Comparison of ENCODE assay signal across 27 cellular contexts in the genomic region with DNA sequence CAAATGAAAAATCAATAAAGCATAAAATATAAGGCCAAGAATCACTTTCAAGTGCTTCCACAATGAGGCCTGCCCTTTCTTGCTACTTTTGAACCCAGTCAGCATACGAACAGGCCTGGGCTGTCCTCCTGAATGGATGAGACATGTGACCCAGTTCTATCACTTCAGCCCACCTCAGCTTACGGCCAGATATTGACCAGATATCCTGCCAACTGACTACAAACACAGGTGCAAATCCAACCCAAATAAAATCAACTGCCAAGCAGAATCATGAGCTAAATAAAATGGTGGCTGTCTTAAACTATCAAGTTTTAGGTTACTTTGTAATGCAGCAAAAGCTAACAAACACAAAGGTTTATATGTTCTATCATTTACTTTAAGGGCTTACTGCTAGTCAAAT. TPM values are rescaled to one million over a fixed set of nuclear protein-coding genes. Genes with fewer than 3 reads are reported as not detected.
DNase-seq lines count a peak whose midpoint lies in the region; ATAC-seq and TF ChIP-seq lines count a peak whose summit lies in the region.
"Had no signal": no experiment of that assay in that cellular context is flagged by ENCODE, and none has a peak within 500 bp of the region (broad histone marks: within the 10 kb centered on the region; RNA-seq: fewer than 3 reads in every experiment).

No MANE protein-coding gene starts in this region.

- DNase-seq in activated T-cell treated with anti-CD3 and anti-CD28 coated beads, Interleukin-2, amount 50 U/mL, for 72 hours = no peak
- DNase-seq in activated T-cell treated with anti-CD3 and anti-CD28 coated beads, Interleukin-2, amount 50 U/mL, for 48 hours = no peak
- no peak for DNase-seq in CD8-positive, alpha-beta memory T cell
- DNase-seq in osteocyte (ENCODE audit: extremely low spot score, unreplicated experiment) = no peak
- no peak for DNase-seq in endothelial cell (ENCODE audit: low spot score)
- DNase-seq in NCI-H524 treated with DMSO at 0.1 percent for 48 hours (lab: John Stamatoyannopoulos, UW) = no peak
- DNase-seq in hepatocyte (ENCODE audit: low spot score) = no peak
- DNase-seq: activated CD4-positive, alpha-beta T cell treated with anti-CD3 and anti-CD28 coated beads, Interleukin-2, amount 10 ng/mL, durations not matched to agents 7 days and 5 days; activated gamma-delta T cell treated with Interleukin-2 at 50 U/mL for 16 hours; BE2C; COR-L47; cortex of kidney; foreskin keratinocyte; left colon; mesenchymal stem cell; NCI-H1105; NCI-H2029; NCI-H526 treated with DMSO at 0.1 percent for 48 hours; SHP77 had no signal

- no peak for ATAC-seq in activated T-cell treated with anti-CD3 and anti-CD28 coated beads, Interleukin-2, amount 50 U/mL, for 72 hours (replicated peaks in 1 of 2)
- ATAC-seq: foreskin keratinocyte, HCT116, K562, left colon, Panc1 had no signal

- no peak for TF ChIP-seq CTCF in brain (conservative IDR thresholded peaks at IDR 0.05)
- TF ChIP-seq CTCF in osteocyte (IDR thresholded peaks at IDR 0.05) = no peak
- no peak for TF ChIP-seq CTCF in endothelial cell (IDR thresholded peaks at IDR 0.05; ENCODE audit: unreplicated experiment)
- TF ChIP-seq CTCF in hepatocyte (IDR thresholded peaks at IDR 0.05; ENCODE audit: poor library complexity) = no peak

- no peaks in the 10 kb centered on the region for H3K4me1 Mint-ChIP-seq in activated T-cell treated with anti-CD3 and anti-CD28 coated beads, Interleukin-2, amount 50 U/mL, for 72 hours (ENCODE audit: low read depth)
- H3K4me1 Mint-ChIP-seq in CD8-positive, alpha-beta memory T cell = peaks cover 21 to 37% (median 34%) of the 10 kb centered on the region in 3 donors
- H3K4me1 Mint-ChIP-seq in brain = peaks cover 7% of the 10 kb centered on the region
- H3K4me1 Mint-ChIP-seq in osteocyte (ENCODE audit: unreplicated experiment) = peaks cover 7% of the 10 kb centered on the region
- no peaks in the 10 kb centered on the region for H3K4me1 Mint-ChIP-seq in endothelial cell (ENCODE audit: unreplicated experiment)

- peaks cover 2 to 14% of the 10 kb centered on the region in 2 donors for H3K36me3 Mint-ChIP-seq in activated T-cell treated with anti-CD3 and anti-CD28 coated beads, Interleukin-2, amount 50 U/mL, for 72 hours (ENCODE audit: insufficient read depth in 2 of 2)
- H3K36me3 Mint-ChIP-seq in CD8-positive, alpha-beta memory T cell = peaks cover 7 to 58% (median 18%) of the 10 kb centered on the region in 3 donors
- H3K36me3 Mint-ChIP-seq in brain = peaks cover 69% of the 10 kb centered on the region
- H3K36me3 Mint-ChIP-seq in osteocyte (ENCODE audit: unreplicated experiment) = peaks cover 26% of the 10 kb centered on the region
- no peaks in the 10 kb centered on the region for H3K36me3 Mint-ChIP-seq in endothelial cell (ENCODE audit: low read depth, unreplicated experiment)

- H3K4me1 ChIP-seq in CD8-positive, alpha-beta memory T cell (ENCODE audit: insufficient read depth, low read length) = no peaks in the 10 kb centered on the region
- no peaks in the 10 kb centered on the region for H3K4me1 ChIP-seq in hepatocyte (ENCODE audit: insufficient read depth)
- H3K4me1 ChIP-seq: BE2C had no signal

- POLR2A ChIA-PET in CD8-positive, alpha-beta memory T cell (lab: Charles Lee) = no interaction called here

- no peaks in the 10 kb centered on the region for H3K9me3 Mint-ChIP-seq in activated T-cell treated with anti-CD3 and anti-CD28 coated beads, Interleukin-2, amount 50 U/mL, for 72 hours
- H3K9me3 Mint-ChIP-seq in CD8-positive, alpha-beta memory T cell = no peaks in the 10 kb centered on the region
- H3K9me3 Mint-ChIP-seq in brain (no peaks in the 10 kb centered on the region), osteocyte (ENCODE audit: unreplicated experiment) (no peaks in the 10 kb centered on the region), endothelial cell (ENCODE audit: unreplicated experiment) (no peaks in the 10 kb centered on the region)
- H3K9me3 Mint-ChIP-seq: activated CD4-positive, alpha-beta T cell treated with anti-CD3 and anti-CD28 coated beads, Interleukin-2, amount 10 ng/mL, durations not matched to agents 7 days and 5 days; type B pancreatic cell had no signal

- H3K27ac Mint-ChIP-seq in activated T-cell treated with anti-CD3 and anti-CD28 coated beads, Interleukin-2, amount 50 U/mL, for 72 hours = peak overlapping the region; percentile 83
- H3K27ac Mint-ChIP-seq in CD8-positive, alpha-beta memory T cell = peak overlapping the region in 7 of 8 donors; percentile 13 to 78 (median 69)
- H3K27ac Mint-ChIP-seq in brain (peak overlapping the region in 4 of 5 experiments; percentile 5 to 56 (median 22)), osteocyte (ENCODE audit: unreplicated experiment) (peak overlapping the region; percentile 27), endothelial cell (ENCODE audit: unreplicated experiment) (no peak overlapping the region)
- H3K27ac Mint-ChIP-seq: activated CD4-positive, alpha-beta T cell treated with anti-CD3 and anti-CD28 coated beads, Interleukin-2, amount 10 ng/mL, durations not matched to agents 7 days and 5 days; type B pancreatic cell had no signal

- no peaks in the 10 kb centered on the region for H3K9me2 ChIP-seq in hepatocyte (replicated peaks; ENCODE audit: insufficient read depth)

- no peaks in the 10 kb centered on the region for H3K27me3 ChIP-seq in CD8-positive, alpha-beta memory T cell (ENCODE audit: insufficient read depth, low read length, poor library complexity, severe bottlenecking)
- no peaks in the 10 kb centered on the region for H3K27me3 ChIP-seq in hepatocyte
- H3K27me3 ChIP-seq: ascending aorta, BE2C, esophagus muscularis mucosa, foreskin keratinocyte had no signal

- H3K27me3 Mint-ChIP-seq in activated T-cell treated with anti-CD3 and anti-CD28 coated beads, Interleukin-2, amount 50 U/mL, for 72 hours (ENCODE audit: low read depth) = no peaks in the 10 kb centered on the region
- peaks cover 0 to 2% of the 10 kb centered on the region in 2 donors for H3K27me3 Mint-ChIP-seq in CD8-positive, alpha-beta memory T cell
- H3K27me3 Mint-ChIP-seq in brain (no peaks in the 10 kb centered on the region), osteocyte (ENCODE audit: unreplicated experiment) (no peaks in the 10 kb centered on the region), endothelial cell (ENCODE audit: unreplicated experiment) (no peaks in the 10 kb centered on the region)
- H3K27me3 Mint-ChIP-seq: activated CD4-positive, alpha-beta T cell treated with anti-CD3 and anti-CD28 coated beads, Interleukin-2, amount 10 ng/mL, durations not matched to agents 7 days and 5 days; type B pancreatic cell had no signal

- no peak overlapping the region for H3K27ac ChIP-seq in CD8-positive, alpha-beta memory T cell (ENCODE audit: low read depth, low read length)
- H3K27ac ChIP-seq in hepatocyte = no peak overlapping the region
- H3K27ac ChIP-seq: ascending aorta, esophagus muscularis mucosa, foreskin keratinocyte, skin epidermis had no signal

- 82% methylated on average over 2 of the region's 2 CpGs for WGBS in hepatocyte (ENCODE audit: low lambda C conversion rate, missing lambda C conversion rate)

- no peak overlapping the region for H2AFZ ChIP-seq in hepatocyte

- H3K4me3 ChIP-seq in CD8-positive, alpha-beta memory T cell (ENCODE audit: low read length) = no peak overlapping the region
- H3K4me3 ChIP-seq in hepatocyte = no peak overlapping the region
- H3K4me3 ChIP-seq: ascending aorta, esophagus muscularis mucosa, K562, skin epidermis had no signal

- no peaks in the 10 kb centered on the region for H4K20me1 ChIP-seq in hepatocyte (ENCODE audit: insufficient read depth, poor library complexity, severe bottlenecking)

- H3K36me3 ChIP-seq in CD8-positive, alpha-beta memory T cell (ENCODE audit: insufficient read depth, low read length) = peaks cover 5% of the 10 kb centered on the region
- no peaks in the 10 kb centered on the region for H3K36me3 ChIP-seq in hepatocyte (replicated peaks; ENCODE audit: insufficient read depth, low read depth)

- no peak overlapping the region for H3K4me3 Mint-ChIP-seq in activated T-cell treated with anti-CD3 and anti-CD28 coated beads, Interleukin-2, amount 50 U/mL, for 72 hours
- H3K4me3 Mint-ChIP-seq in CD8-positive, alpha-beta memory T cell = no peak overlapping the region
- H3K4me3 Mint-ChIP-seq in brain (no peak overlapping the region), osteocyte (ENCODE audit: unreplicated experiment) (no peak overlapping the region), endothelial cell (ENCODE audit: unreplicated experiment) (no peak overlapping the region)
- H3K4me3 Mint-ChIP-seq: activated CD4-positive, alpha-beta T cell treated with anti-CD3 and anti-CD28 coated beads, Interleukin-2, amount 10 ng/mL, durations not matched to agents 7 days and 5 days; type B pancreatic cell had no signal

- CTCF ChIA-PET in CD8-positive, alpha-beta memory T cell (lab: Charles Lee) = no interaction called here

- H3K9me3 ChIP-seq in CD8-positive, alpha-beta memory T cell (ENCODE audit: low read length) = no peaks in the 10 kb centered on the region
- H3K9me3 ChIP-seq in hepatocyte (ENCODE audit: low read depth) = no peaks in the 10 kb centered on the region
- H3K9me3 ChIP-seq: ascending aorta, BE2C, esophagus muscularis mucosa had no signal

- peaks cover 53% of the 10 kb centered on the region for H3K79me2 ChIP-seq in hepatocyte

- no peak overlapping the region for H3K4me2 ChIP-seq in hepatocyte

RNA-seq across cellular contexts. Expression of gene PDS5A, which starts 53.7 kb away (rescaled TPM):
- 100 to 1,000 TPM; 111 to 128 TPM for total RNA-seq in activated T-cell treated with anti-CD3 and anti-CD28 coated beads, Interleukin-2, amount 50 U/mL, for 72 hours
- total RNA-seq in CD8-positive, alpha-beta memory T cell = 100 to 1,000 TPM; 111 TPM
- polyA plus RNA-seq in CD8-positive, alpha-beta memory T cell = 49.2 TPM
- polyA plus RNA-seq in brain (ENCODE audit: insufficient read depth, low read depth, low replicate concordance) = 23.2 TPM
- 72.8 and 74.6 TPM in 2 replicates for total RNA-seq in osteocyte
- total RNA-seq in endothelial cell (ENCODE audit: unreplicated experiment) = 57.1 TPM
- total RNA-seq in hepatocyte = 69.2 and 74.0 TPM in 2 replicates
- 24.6 and 28.0 TPM in 2 replicates for polyA plus RNA-seq in hepatocyte
